3 cellular contexts compared by ENCODE assay signal in the genomic region with DNA sequence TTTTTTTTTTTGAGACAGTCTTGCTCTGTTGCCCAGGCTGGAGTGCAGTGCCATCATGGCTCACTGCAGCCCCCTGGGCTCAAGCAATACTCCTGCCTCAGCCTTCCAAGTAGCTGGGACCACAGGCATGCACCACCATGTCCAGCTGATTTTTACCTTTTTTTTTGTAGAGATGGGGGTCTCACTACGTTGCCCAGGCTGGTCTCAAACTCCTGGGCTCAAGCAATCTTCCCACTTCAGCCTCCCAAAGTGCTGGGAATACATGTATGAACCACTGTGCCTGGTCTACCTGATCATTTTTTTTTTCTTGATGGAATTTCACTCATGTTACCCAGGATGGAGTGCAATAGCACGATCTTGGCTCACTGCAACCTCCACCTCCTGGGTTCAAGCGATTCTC.
TF ChIP-seq lines count a peak whose summit lies in the region.

No MANE protein-coding gene starts in this region.

TF ChIP-seq in HEK293, 187 proteins besides CTCF, POLR2A, EP300 and RAD21:
- peak; percentile 97 for TF ChIP-seq ZNF121 (tag by site-specific recombination; IDR thresholded peaks at IDR 0.05)

TF ChIP-seq in WTC11, 78 proteins besides CTCF, POLR2A, EP300 and RAD21:
- TF ChIP-seq ZNF121 (CRISPR knock-in tag; IDR thresholded peaks at IDR 0.05): peak; percentile 97
TF ChIP-seq in WTC11: peak in this region for 1; not testable (repeated sequence) for 77.

TF ChIP-seq in HepG2, 621 proteins besides CTCF, POLR2A, EP300 and RAD21:
- peak; percentile 71 for TF ChIP-seq ZNF121 (CRISPR knock-in tag; IDR thresholded peaks at IDR 0.05)
